Comparison of ENCODE assay signal across 8 cellular contexts in genomic region chr19:1411255-1412191, GRCh38. TPM values are rescaled to one million over a fixed set of nuclear protein-coding genes. Genes with fewer than 3 reads are reported as not detected.
DNase-seq lines count a peak whose midpoint lies in the region; ATAC-seq, FAIRE-seq and TF ChIP-seq lines count a peak whose summit lies in the region.

No MANE protein-coding gene starts in this region.

- no peaks in the 10 kb centered on the region for H3K27me3 Mint-ChIP-seq in CD4-positive, CD25-positive, alpha-beta regulatory T cell
- H3K27me3 Mint-ChIP-seq in neural crest cell (ENCODE audit: low read depth) = no peaks in the 10 kb centered on the region

- H3K4me1 ChIP-seq in CD4-positive, CD25-positive, alpha-beta regulatory T cell (ENCODE audit: control insufficient read depth, insufficient read depth, low read length, poor library complexity, severe bottlenecking) = peaks cover 78% of the 10 kb centered on the region
- H3K4me1 ChIP-seq in esophagus muscularis mucosa = peaks cover 67 to 87% (median 79%) of the 10 kb centered on the region in 4 donors

- no peaks in the 10 kb centered on the region for H3K27me3 ChIP-seq in CD4-positive, CD25-positive, alpha-beta regulatory T cell (ENCODE audit: control insufficient read depth, insufficient read depth, low read length)
- H3K27me3 ChIP-seq in esophagus muscularis mucosa = no peaks in the 10 kb centered on the region

- peaks cover 18% of the 10 kb centered on the region for H3K36me3 ChIP-seq in CD4-positive, CD25-positive, alpha-beta regulatory T cell (ENCODE audit: control insufficient read depth, insufficient read depth, low read length)
- H3K36me3 ChIP-seq in esophagus muscularis mucosa = peaks cover 0 to 21% (median 10%) of the 10 kb centered on the region in 4 donors

- no peaks in the 10 kb centered on the region for H3K9me3 Mint-ChIP-seq in CD4-positive, CD25-positive, alpha-beta regulatory T cell
- no peaks in the 10 kb centered on the region for H3K9me3 Mint-ChIP-seq in neural crest cell

- H3K4me3 ChIP-seq in CD4-positive, CD25-positive, alpha-beta regulatory T cell (ENCODE audit: low read depth, low read length) = no peak overlapping the region
- H3K4me3 ChIP-seq in esophagus muscularis mucosa = peak overlapping the region in 1 of 4 donors; percentile 3

- peaks cover 0 to 79% (median 44%) of the 10 kb centered on the region in 4 donors for H3K4me1 Mint-ChIP-seq in CD4-positive, CD25-positive, alpha-beta regulatory T cell
- peaks cover 42% of the 10 kb centered on the region for H3K4me1 Mint-ChIP-seq in neural crest cell

- peak overlapping the region; percentile 50 to 96 (median 92) for H3K4me3 Mint-ChIP-seq in CD4-positive, CD25-positive, alpha-beta regulatory T cell
- H3K4me3 Mint-ChIP-seq in neural crest cell = peak overlapping the region; percentile 96

- 82% methylated on average over 13 of the region's 29 CpGs for WGBS in esophagus muscularis mucosa

- H3K27ac Mint-ChIP-seq in CD4-positive, CD25-positive, alpha-beta regulatory T cell = peak overlapping the region in 2 of 3 donors; percentile 14 to 93
- H3K27ac Mint-ChIP-seq in neural crest cell (ENCODE audit: unreplicated experiment) = no peak overlapping the region

- TF ChIP-seq CTCF in esophagus muscularis mucosa (IDR thresholded peaks at IDR 0.05) (no peak), neural crest cell (conservative IDR thresholded peaks at IDR 0.05) (no peak)

- intact Hi-C loops in esophagus muscularis mucosa (cut with DNase I) = no loop called here

- H3K9me3 ChIP-seq in CD4-positive, CD25-positive, alpha-beta regulatory T cell (ENCODE audit: control insufficient read depth in 2 of 2, low read length in 2 of 2) = no peaks in the 10 kb centered on the region
- H3K9me3 ChIP-seq in esophagus muscularis mucosa = no peaks in the 10 kb centered on the region

- no peak for TF ChIP-seq EP300 in esophagus muscularis mucosa (IDR thresholded peaks at IDR 0.05)

- no peak overlapping the region for H3K27ac ChIP-seq in CD4-positive, CD25-positive, alpha-beta regulatory T cell (ENCODE audit: insufficient read depth, low read length, poor library complexity, severe bottlenecking)
- peak overlapping the region; percentile 17 to 56 (median 48) for H3K27ac ChIP-seq in esophagus muscularis mucosa (replicated peaks in 1 of 4)

- no peak for TF ChIP-seq POLR2A in esophagus muscularis mucosa (IDR thresholded peaks at IDR 0.05; ENCODE audit: low read depth)

- peak in 1 of 3 donors; percentile 39 for DNase-seq in CD4-positive, CD25-positive, alpha-beta regulatory T cell
- DNase-seq in RPMI7951 (ENCODE audit: low read depth) (peak; percentile 25), esophagus muscularis mucosa (ENCODE audit: extremely low spot score) (no peak), neural crest cell (ENCODE audit: low read depth, low spot score) (no peak), COLO829 (ENCODE audit: low spot score) (no peak), iPS-NIHi11 (ENCODE audit: low spot score) (no peak), urothelium cell line (ENCODE audit: low spot score) (no peak)

- H3K36me3 Mint-ChIP-seq in CD4-positive, CD25-positive, alpha-beta regulatory T cell = peaks cover 12% of the 10 kb centered on the region
- no peaks in the 10 kb centered on the region for H3K36me3 Mint-ChIP-seq in neural crest cell (ENCODE audit: low read depth)

- FAIRE-seq in urothelium cell line (lab: Jason Lieb, UNC) = no peak

- no peak for ATAC-seq in CD4-positive, CD25-positive, alpha-beta regulatory T cell (ENCODE audit: low read depth in 2 of 2)
- no peak for ATAC-seq in GM19467 (IDR thresholded peaks at IDR 0.05; ENCODE audit: unreplicated experiment)

RNA-seq across cellular contexts. Expression of gene DAZAP1, which starts 4.1 kb away (rescaled TPM):
- total RNA-seq in CD4-positive, CD25-positive, alpha-beta regulatory T cell = 153 TPM
- polyA plus RNA-seq in CD4-positive, CD25-positive, alpha-beta regulatory T cell = 1 to 10 TPM; 2.4 to 5.3 (median 4.2) TPM
- 43.9 and 88.3 TPM in 2 replicates for total RNA-seq in RPMI7951 (2014; rRNA removed; shearing (Covaris generic))
- total RNA-seq in esophagus muscularis mucosa (10 to 100 TPM; 44.9 to 79.4 (median 52.9) TPM), neural crest cell (146 and 157 TPM in 2 replicates)

RNA-seq across cellular contexts. Expression of gene GAMT, which starts 10.2 kb away (rescaled TPM):
- 6.7 TPM for total RNA-seq in CD4-positive, CD25-positive, alpha-beta regulatory T cell
- 10 to 100 TPM; 10.4 to 20.2 (median 14.2) TPM for polyA plus RNA-seq in CD4-positive, CD25-positive, alpha-beta regulatory T cell
- 15.3 and 24.9 TPM in 2 replicates for total RNA-seq in RPMI7951 (2014; rRNA removed; shearing (Covaris generic))
- total RNA-seq in esophagus muscularis mucosa (10 to 100 TPM in 3 of 4 donors, 1 to 10 TPM in 1; 5.8 to 13.4 (median 11.9) TPM), neural crest cell (42.6 and 45.6 TPM in 2 replicates)

RNA-seq across cellular contexts. Expression of gene RPS15, which starts 26.7 kb away (rescaled TPM):
- 1,352 TPM for total RNA-seq in CD4-positive, CD25-positive, alpha-beta regulatory T cell
- polyA plus RNA-seq in CD4-positive, CD25-positive, alpha-beta regulatory T cell = 1,000 to 10,000 TPM; 2,869 to 3,453 (median 3,084) TPM
- total RNA-seq in RPMI7951 (2014; rRNA removed; shearing (Covaris generic)) = 1,276 and 1,680 TPM in 2 replicates
- total RNA-seq in esophagus muscularis mucosa = 1,000 to 10,000 TPM; 1,297 to 2,978 (median 2,171) TPM
- total RNA-seq in neural crest cell = 1,578 and 1,580 TPM in 2 replicates

RNA-seq across cellular contexts. Expression of gene NDUFS7, which starts 27.8 kb away (rescaled TPM):
- total RNA-seq in CD4-positive, CD25-positive, alpha-beta regulatory T cell = 58.3 TPM
- polyA plus RNA-seq in CD4-positive, CD25-positive, alpha-beta regulatory T cell = 100 to 1,000 TPM; 190 to 227 (median 215) TPM
- total RNA-seq in RPMI7951 (2014; rRNA removed; shearing (Covaris generic)) = 99.1 and 139 TPM in 2 replicates
- total RNA-seq in esophagus muscularis mucosa = 100 to 1,000 TPM in 1 of 4 donors, 10 to 100 TPM in 3; 85.6 to 110 (median 89.4) TPM
- total RNA-seq in neural crest cell = 89.7 and 90.6 TPM in 2 replicates

RNA-seq across cellular contexts. Expression of gene APC2, which starts 38.4 kb away (rescaled TPM):
- 0.25 TPM for total RNA-seq in CD4-positive, CD25-positive, alpha-beta regulatory T cell
- polyA plus RNA-seq in CD4-positive, CD25-positive, alpha-beta regulatory T cell = under 1 TPM in 2 of 4 donors, not detected in 2; 0.06 to 0.07 TPM
- total RNA-seq in RPMI7951 (2014; rRNA removed; shearing (Covaris generic)) = not detected in 2 replicates
- total RNA-seq in esophagus muscularis mucosa = 1 to 10 TPM in 2 of 4 donors, under 1 TPM in 2; 0.42 to 1.8 (median 1.2) TPM
- total RNA-seq in neural crest cell = 39.2 and 43.0 TPM in 2 replicates
